In the genomic region with DNA sequence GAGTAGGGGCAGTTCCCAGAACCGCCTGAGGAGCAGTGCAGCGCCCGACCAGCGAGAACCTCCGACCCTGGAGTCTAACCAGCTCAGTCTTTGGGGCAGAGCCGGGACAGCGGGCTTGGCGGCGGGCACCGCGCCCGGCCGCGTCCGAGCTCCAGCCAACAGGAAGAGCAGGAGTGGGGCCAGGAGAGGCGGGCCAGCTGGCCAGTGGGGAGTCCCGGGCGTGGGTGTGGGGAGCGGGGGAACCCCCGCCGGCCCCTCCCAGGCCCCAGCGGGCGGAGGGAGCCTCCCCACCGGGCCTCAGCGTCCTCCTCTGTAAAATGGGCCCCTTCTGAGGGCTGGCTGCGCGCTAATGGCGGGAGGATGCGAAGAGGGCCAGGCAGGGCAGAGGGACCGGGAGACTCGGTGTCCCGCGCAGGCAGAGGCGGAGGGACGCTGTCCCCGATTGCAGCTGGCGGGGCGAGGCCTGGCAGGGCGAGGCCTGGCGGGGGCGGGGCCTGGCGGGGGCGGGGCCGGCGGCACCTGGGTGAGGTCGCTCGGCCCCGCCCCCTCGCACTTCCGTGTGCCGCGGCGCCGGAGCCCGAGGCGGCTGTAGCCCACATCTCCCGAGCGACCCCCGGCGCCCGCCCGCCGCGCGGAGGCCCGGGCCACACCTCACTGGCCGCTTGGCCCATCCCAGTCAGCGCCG, we compare ENCODE assay signal across 8 cellular contexts. TPM values are rescaled to one million over a fixed set of nuclear protein-coding genes. Genes with fewer than 3 reads are reported as not detected.
DNase-seq lines count a peak whose midpoint lies in the region; ATAC-seq and TF ChIP-seq lines count a peak whose summit lies in the region.

A gene (plus strand): TSS at position 550 of the 685 bp plus-strand sequence. CDS start 17,214 bp downstream, outside the sequence.

- in situ Hi-C loops in IMR-90 (cut with MboI; ENCODE audit: low sequenced_read_pairs): no loop called here

- BruUV-seq in IMR-90 (replicated peaks; lab: Mats Ljungman, UMichigan): no TSS peak

- H4K20me1 ChIP-seq in IMR-90 (ENCODE audit: insufficient read depth, low read length) (peaks cover 9% of the 10 kb centered on the region; the same call in 1 of the 2 replicates), SU-DHL-6 (ENCODE audit: low read depth, low read length) (peaks cover 3% of the 10 kb centered on the region; the same call in 1 of the 2 replicates)

- H3K27ac ChIP-seq in IMR-90 (ENCODE audit: insufficient read depth, low read length) (peak within 1 kb of the TSS; percentile 65; the same call in 1 of the 2 replicates), SU-DHL-6 (ENCODE audit: low read depth, low read length) (peak within 1 kb of the TSS; percentile 94)

- peak within 1 kb of the TSS in 1 of 2 experiments; percentile 74; a peak in 1 of 4 replicates for H4K8ac ChIP-seq in IMR-90 (ENCODE audit: low read depth in 2 of 2, low read length in 2 of 2)

- H3K79me1 ChIP-seq in IMR-90 (ENCODE audit: low read depth in 1 of 2, low read length in 2 of 2): peaks cover 10 to 28% of the 10 kb centered on the region in 2 experiments; a peak in 3 of 4 replicates

- H3K36me3 ChIP-seq in IMR-90 (ENCODE audit: control insufficient read depth, insufficient read depth, low read length) (no peaks in the 10 kb centered on the region), SU-DHL-6 (ENCODE audit: low read length) (no peaks in the 10 kb centered on the region)

- DNase-seq in Daoy (ENCODE audit: low read depth) (peak; percentile 74), IMR-90 (peak; percentile 78), cardiac septum (ENCODE audit: low spot score) (peak; percentile 92), posterior cingulate gyrus (peak; percentile 39 to 95 (median 67)), type B pancreatic cell (ENCODE audit: extremely low spot score, unreplicated experiment) (peak; percentile 79)
- peak; percentile 39 for DNase-seq in activated naive CD8-positive, alpha-beta T cell treated with anti-CD3 and anti-CD28 coated beads, Interleukin-2, amount 50 U/mL, for 16 hours (ENCODE audit: low read depth, low spot score)

- peak within 1 kb of the TSS; percentile 84 for H3K4me2 ChIP-seq in IMR-90 (ENCODE audit: low read depth, low read length)
- peak within 1 kb of the TSS; percentile 95 for H3K4me2 ChIP-seq in SU-DHL-6 (ENCODE audit: low read depth, low read length, poor library complexity, severe bottlenecking)

- TF ChIP-seq CTCF in IMR-90 (conservative IDR thresholded peaks at IDR 0.05; ENCODE audit: low read depth, low read length) (peak; percentile 49), SU-DHL-6 (IDR thresholded peaks at IDR 0.05; ENCODE audit: insufficient read depth, low read length, poor library complexity, severe bottlenecking) (no peak), type B pancreatic cell (conservative IDR thresholded peaks at IDR 0.05) (peak; percentile 58)

- H3K9ac ChIP-seq in IMR-90 (ENCODE audit: low read depth, low read length) (peak within 1 kb of the TSS; percentile 83), SU-DHL-6 (ENCODE audit: low read length) (peak within 1 kb of the TSS; percentile 98)

- ATAC-seq in GM21515 (IDR thresholded peaks at IDR 0.05; ENCODE audit: unreplicated experiment): peak; percentile 53
- ATAC-seq in IMR-90 (ENCODE audit: low read depth): peak; percentile 78

- H2BK120ac ChIP-seq in IMR-90 (ENCODE audit: low read depth, low read length): peak within 1 kb of the TSS; percentile 64

- peaks cover 21% of the 10 kb centered on the region; the same call in 1 of the 2 replicates for H3K4me1 ChIP-seq in IMR-90 (ENCODE audit: control insufficient read depth, insufficient read depth, low read length)

- peak within 1 kb of the TSS; percentile 71 for H3K4ac ChIP-seq in IMR-90 (ENCODE audit: low read depth, low read length)

- H3K56ac ChIP-seq in IMR-90 (ENCODE audit: extremely low read depth, insufficient read depth, low read length): no peak within 1 kb of the TSS; the same call in 1 of the 2 replicates

- peak within 1 kb of the TSS; percentile 77 for H3K18ac ChIP-seq in IMR-90 (ENCODE audit: low read depth, low read length)

- H3K27me3 ChIP-seq in IMR-90 (ENCODE audit: control insufficient read depth, insufficient read depth, low read length): peaks cover 20% of the 10 kb centered on the region
- H3K27me3 ChIP-seq in SU-DHL-6 (ENCODE audit: low read length): no peaks in the 10 kb centered on the region

- H3K27ac Mint-ChIP-seq in type B pancreatic cell: peak within 1 kb of the TSS; percentile 81

- peak; percentile 39 for TF ChIP-seq RAD21 in IMR-90 (IDR thresholded peaks at IDR 0.05; ENCODE audit: low read length)

- CTCF ChIA-PET in IMR-90 (lab: Yijun Ruan, JAX): interaction anchor here (0.9 kb wide), 1 partner anchor 14 kb away, joined by 3 read pairs; no protein-coding TSS in a partner anchor

- no peaks in the 10 kb centered on the region for H3K9me3 ChIP-seq in IMR-90 (ENCODE audit: control insufficient read depth, insufficient read depth, low read length)
- no peaks in the 10 kb centered on the region for H3K9me3 ChIP-seq in SU-DHL-6 (ENCODE audit: insufficient read depth, low read length)

- H3K9me2 ChIP-seq in SU-DHL-6 (replicated peaks; ENCODE audit: insufficient read depth, low read length): no peaks in the 10 kb centered on the region

- H3F3A ChIP-seq in SU-DHL-6 (ENCODE audit: insufficient read depth): peaks cover 36% of the 10 kb centered on the region

- H4K5ac ChIP-seq in IMR-90 (ENCODE audit: low read depth, low read length): peak within 1 kb of the TSS; percentile 84; the same call in 1 of the 2 replicates

- H4K91ac ChIP-seq in IMR-90 (ENCODE audit: insufficient read depth, low read depth, low read length): peak within 1 kb of the TSS; percentile 79; the same call in 1 of the 2 replicates

- H3K4me1 Mint-ChIP-seq in type B pancreatic cell (ENCODE audit: unreplicated experiment): peaks cover 37% of the 10 kb centered on the region

- H3K4me3 ChIP-seq in IMR-90 (ENCODE audit: insufficient read depth, low read depth, low read length): peak within 1 kb of the TSS; percentile 99
- peak within 1 kb of the TSS; percentile 96 for H3K4me3 ChIP-seq in SU-DHL-6 (ENCODE audit: insufficient read depth, low read length, poor library complexity, severe bottlenecking)

- dilution Hi-C loops in IMR-90 (cut with HindIII; ENCODE audit: low sequenced_read_pairs, unreplicated experiment): no loop called here

- no peak for TF ChIP-seq POLR2A in IMR-90 (IDR thresholded peaks at IDR 0.05; ENCODE audit: low read depth, low read length)

- H2AFZ ChIP-seq in IMR-90 (replicated peaks; ENCODE audit: low read length, poor library complexity): peak within 1 kb of the TSS; percentile 97
- peak within 1 kb of the TSS; percentile 87 for H2AFZ ChIP-seq in SU-DHL-6 (ENCODE audit: low read depth, low read length, severe bottlenecking)

- intact Hi-C loops in IMR-90 (cut with micrococcal nuclease): loop anchor here (2.0 kb wide), 1 partner anchor 36 kb away; no protein-coding TSS in a partner anchor
- intact Hi-C loops in cardiac septum (cut with DNase I): loop anchor here (2.0 to 10.0 kb wide), 2 partner anchors 30 to 626 kb away; a partner anchor contains a TSS
- intact Hi-C loops in posterior cingulate gyrus (cut with DNase I): loop anchor here (2.0 kb wide), 1 partner anchor 30 kb away; a partner anchor contains a TSS

- H3K4me3 Mint-ChIP-seq in type B pancreatic cell: peak within 1 kb of the TSS; percentile 90

- H3K9me1 ChIP-seq in IMR-90 (ENCODE audit: insufficient read depth, low read length): peaks cover 11% of the 10 kb centered on the region

- H3K23ac ChIP-seq in IMR-90 (ENCODE audit: low read depth, low read length): peak within 1 kb of the TSS; percentile 88

- H2BK5ac ChIP-seq in IMR-90 (ENCODE audit: low read depth, low read length, poor library complexity, severe bottlenecking): peak within 1 kb of the TSS; percentile 87

- H3K27me3 Mint-ChIP-seq in type B pancreatic cell: peaks cover 23% of the 10 kb centered on the region

- H3K36me3 Mint-ChIP-seq in type B pancreatic cell: no peaks in the 10 kb centered on the region

- WGBS in IMR-90 (ENCODE audit: extremely low coverage in 2 of 2, insufficient read length in 1 of 2), 2 experiments: 3% methylated on average over 8 of the region's 69 CpGs; no CpG with 5 or more reads in 1 of the 2 experiments

- H2AK5ac ChIP-seq in IMR-90 (ENCODE audit: low read depth, low read length): peak within 1 kb of the TSS; percentile 58

- POLR2A ChIA-PET in IMR-90 (lab: Charles Lee; ENCODE audit: unreplicated experiment): no interaction called here

- H2AK9ac ChIP-seq in IMR-90 (replicated peaks; ENCODE audit: low read depth, low read length, poor library complexity): peak within 1 kb of the TSS; percentile 93

- H3K79me2 ChIP-seq in SU-DHL-6 (ENCODE audit: insufficient read depth, low read length): peaks cover 45% of the 10 kb centered on the region

- no peak within 1 kb of the TSS for H2BK20ac ChIP-seq in IMR-90 (ENCODE audit: low read depth, low read length)

- no peaks in the 10 kb centered on the region for H3K9me3 Mint-ChIP-seq in type B pancreatic cell

- no peak within 1 kb of the TSS for H2BK15ac ChIP-seq in IMR-90 (ENCODE audit: low read depth, low read length)

- peak within 1 kb of the TSS; percentile 90 for H3K14ac ChIP-seq in IMR-90 (replicated peaks; ENCODE audit: low read depth, low read length)

TF ChIP-seq in IMR-90, 13 proteins besides CTCF, POLR2A, EP300 and RAD21 (continues in another document):
- TF ChIP-seq BHLHE40 (IDR thresholded peaks at IDR 0.05; ENCODE audit: low read depth, low read length) (no peak), CEBPB (IDR thresholded peaks at IDR 0.05; ENCODE audit: low read depth, low read length) (no peak), NFE2L2 (IDR thresholded peaks at IDR 0.05; ENCODE audit: low read depth, low read length) (no peak)
- TF ChIP-seq, protein P1, sequence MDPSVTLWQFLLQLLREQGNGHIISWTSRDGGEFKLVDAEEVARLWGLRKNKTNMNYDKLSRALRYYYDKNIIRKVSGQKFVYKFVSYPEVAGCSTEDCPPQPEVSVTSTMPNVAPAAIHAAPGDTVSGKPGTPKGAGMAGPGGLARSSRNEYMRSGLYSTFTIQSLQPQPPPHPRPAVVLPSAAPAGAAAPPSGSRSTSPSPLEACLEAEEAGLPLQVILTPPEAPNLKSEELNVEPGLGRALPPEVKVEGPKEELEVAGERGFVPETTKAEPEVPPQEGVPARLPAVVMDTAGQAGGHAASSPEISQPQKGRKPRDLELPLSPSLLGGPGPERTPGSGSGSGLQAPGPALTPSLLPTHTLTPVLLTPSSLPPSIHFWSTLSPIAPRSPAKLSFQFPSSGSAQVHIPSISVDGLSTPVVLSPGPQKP (IDR thresholded peaks at IDR 0.05; ENCODE audit: borderline replicate concordance, low read depth, low read length): no peak

RNA-seq across cellular contexts. Expression of the gene that starts here (rescaled TPM):
- 0.30 and 0.80 TPM in 2 replicates for total RNA-seq in Daoy (2014; rRNA removed; shearing (Covaris generic))
- total RNA-seq in IMR-90 (2012; rRNA removed): 3.3 and 4.3 TPM in 2 replicates
- 19.0 TPM in 2 replicates for polyA plus RNA-seq in IMR-90 (2012; rRNA removed)
- 17.1 and 19.0 TPM in 2 replicates for polyA plus RNA-seq in IMR-90 (2012; cell fraction: cytosol; rRNA removed)
- polyA plus RNA-seq in IMR-90 (2012; cell fraction: nucleus; rRNA removed; ENCODE audit: low replicate concordance): 26.5 and 37.5 TPM in 2 replicates
- total RNA-seq in cardiac septum: 10.6 TPM
- total RNA-seq in type B pancreatic cell (ENCODE audit: low replicate concordance): 24.0 and 37.4 TPM in 2 replicates

Comparison
In these comparisons a context has a peak if more than half of its experiments do, and no peak if none do; other contexts are left out.
1. Peak in every context shown above with its lines: DNase-seq, ATAC-seq, H3K4me3 ChIP-seq and H3K27ac ChIP-seq.
2. Peak in DNase-seq in Daoy; RNA of the gene not detected or under 1 TPM.
3. DNase-seq: peak in every context shown above with its lines; median percentile 92 in cardiac septum; 79 in type B pancreatic cell; 78 in IMR-90; 74 in Daoy; 67 in posterior cingulate gyrus; 39 in activated naive CD8-positive, alpha-beta T cell treated with anti-CD3 and anti-CD28 coated beads, Interleukin-2, amount 50 U/mL, for 16 hours.